In the genomic region with DNA sequence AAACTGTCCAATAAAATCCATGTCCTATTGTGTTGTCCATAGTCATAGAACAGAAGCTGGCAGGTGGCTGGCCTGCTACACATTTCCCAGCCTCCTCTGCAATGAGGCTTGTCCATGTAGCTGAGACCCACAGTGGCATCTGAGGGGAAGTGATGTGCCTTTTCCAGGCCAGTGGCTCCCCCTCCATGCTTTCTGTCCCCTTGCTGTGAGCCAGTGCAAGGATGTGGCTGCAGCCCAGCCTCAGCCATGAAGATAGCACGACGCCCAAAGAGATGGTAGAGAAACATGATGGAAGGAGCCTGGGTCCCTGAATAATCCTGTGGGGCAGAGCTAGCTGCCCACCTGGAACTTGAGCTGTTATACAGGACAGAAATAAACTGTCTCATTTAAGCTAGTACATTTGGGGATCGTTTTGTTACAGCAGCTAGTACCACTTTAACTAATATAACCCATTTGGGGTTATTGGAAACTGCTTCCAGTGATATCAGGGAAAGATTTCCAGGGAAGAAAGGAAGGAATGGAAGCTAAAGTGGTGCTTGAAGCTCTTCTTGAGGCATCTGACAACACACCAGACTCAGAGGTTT, we compare ENCODE assay signal across 1 cellular context.
TF ChIP-seq lines count a peak whose summit lies in the region.

No MANE protein-coding gene starts in this region.

TF ChIP-seq in HepG2, 621 proteins besides CTCF, POLR2A, EP300 and RAD21 (continued from another document):
- TF ChIP-seq, protein P1, sequence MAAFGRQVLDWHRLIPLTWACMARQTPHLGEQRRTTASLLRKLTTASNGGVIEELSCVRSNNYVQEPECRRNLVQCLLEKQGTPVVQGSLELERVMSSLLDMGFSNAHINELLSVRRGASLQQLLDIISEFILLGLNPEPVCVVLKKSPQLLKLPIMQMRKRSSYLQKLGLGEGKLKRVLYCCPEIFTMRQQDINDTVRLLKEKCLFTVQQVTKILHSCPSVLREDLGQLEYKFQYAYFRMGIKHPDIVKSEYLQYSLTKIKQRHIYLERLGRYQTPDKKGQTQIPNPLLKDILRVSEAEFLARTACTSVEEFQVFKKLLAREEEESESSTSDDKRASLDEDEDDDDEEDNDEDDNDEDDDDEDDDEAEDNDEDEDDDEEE (CRISPR knock-in tag; IDR thresholded peaks at IDR 0.05), result 0 out of 2 replicates have a peak, but pooled peaks have one; percentile 67
- TF ChIP-seq, protein P2, sequence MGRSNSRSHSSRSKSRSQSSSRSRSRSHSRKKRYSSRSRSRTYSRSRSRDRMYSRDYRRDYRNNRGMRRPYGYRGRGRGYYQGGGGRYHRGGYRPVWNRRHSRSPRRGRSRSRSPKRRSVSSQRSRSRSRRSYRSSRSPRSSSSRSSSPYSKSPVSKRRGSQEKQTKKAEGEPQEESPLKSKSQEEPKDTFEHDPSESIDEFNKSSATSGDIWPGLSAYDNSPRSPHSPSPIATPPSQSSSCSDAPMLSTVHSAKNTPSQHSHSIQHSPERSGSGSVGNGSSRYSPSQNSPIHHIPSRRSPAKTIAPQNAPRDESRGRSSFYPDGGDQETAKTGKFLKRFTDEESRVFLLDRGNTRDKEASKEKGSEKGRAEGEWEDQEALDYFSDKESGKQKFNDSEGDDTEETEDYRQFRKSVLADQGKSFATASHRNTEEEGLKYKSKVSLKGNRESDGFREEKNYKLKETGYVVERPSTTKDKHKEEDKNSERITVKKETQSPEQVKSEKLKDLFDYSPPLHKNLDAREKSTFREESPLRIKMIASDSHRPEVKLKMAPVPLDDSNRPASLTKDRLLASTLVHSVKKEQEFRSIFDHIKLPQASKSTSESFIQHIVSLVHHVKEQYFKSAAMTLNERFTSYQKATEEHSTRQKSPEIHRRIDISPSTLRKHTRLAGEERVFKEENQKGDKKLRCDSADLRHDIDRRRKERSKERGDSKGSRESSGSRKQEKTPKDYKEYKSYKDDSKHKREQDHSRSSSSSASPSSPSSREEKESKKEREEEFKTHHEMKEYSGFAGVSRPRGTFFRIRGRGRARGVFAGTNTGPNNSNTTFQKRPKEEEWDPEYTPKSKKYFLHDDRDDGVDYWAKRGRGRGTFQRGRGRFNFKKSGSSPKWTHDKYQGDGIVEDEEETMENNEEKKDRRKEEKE (IDR thresholded peaks at IDR 0.05), result no peak
- TF ChIP-seq ELF3 (CRISPR knock-in tag; IDR thresholded peaks at IDR 0.05) (no peak), CHCHD3 (CRISPR knock-in tag; IDR thresholded peaks at IDR 0.05) (0 out of 2 replicates have a peak, but pooled peaks have one; percentile 12), BCL6 (CRISPR knock-in tag; IDR thresholded peaks at IDR 0.05) (no peak), ZNF567 (CRISPR knock-in tag; IDR thresholded peaks at IDR 0.05; ENCODE audit: borderline replicate concordance) (0 out of 2 replicates have a peak, but pooled peaks have one; percentile 61), YY1 (IDR thresholded peaks at IDR 0.05; ENCODE audit: insufficient read depth, insufficient replicate concordance, low read depth, low read length) (no peak), ZKSCAN5 (CRISPR knock-in tag; IDR thresholded peaks at IDR 0.05) (no peak), ZNF3 (CRISPR knock-in tag; IDR thresholded peaks at IDR 0.05) (no peak), ZNF543 (CRISPR knock-in tag; IDR thresholded peaks at IDR 0.05) (no peak), ZNF605 (CRISPR knock-in tag; IDR thresholded peaks at IDR 0.05) (0 out of 2 replicates have a peak, but pooled peaks have one; percentile 8), ZNF460 (CRISPR knock-in tag; IDR thresholded peaks at IDR 0.05; ENCODE audit: borderline replicate concordance) (no peak), ZNF225 (CRISPR knock-in tag; IDR thresholded peaks at IDR 0.05) (peak; percentile 78; the same call in 1 of the 2 replicates), SALL1 (CRISPR knock-in tag; IDR thresholded peaks at IDR 0.05) (no peak)
- TF ChIP-seq, protein P3, sequence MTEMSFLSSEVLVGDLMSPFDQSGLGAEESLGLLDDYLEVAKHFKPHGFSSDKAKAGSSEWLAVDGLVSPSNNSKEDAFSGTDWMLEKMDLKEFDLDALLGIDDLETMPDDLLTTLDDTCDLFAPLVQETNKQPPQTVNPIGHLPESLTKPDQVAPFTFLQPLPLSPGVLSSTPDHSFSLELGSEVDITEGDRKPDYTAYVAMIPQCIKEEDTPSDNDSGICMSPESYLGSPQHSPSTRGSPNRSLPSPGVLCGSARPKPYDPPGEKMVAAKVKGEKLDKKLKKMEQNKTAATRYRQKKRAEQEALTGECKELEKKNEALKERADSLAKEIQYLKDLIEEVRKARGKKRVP (CRISPR knock-in tag; IDR thresholded peaks at IDR 0.05), result peak in 1 of 2 experiments; percentile 33; a peak in 1 of 4 replicates
- TF ChIP-seq, protein P4, sequence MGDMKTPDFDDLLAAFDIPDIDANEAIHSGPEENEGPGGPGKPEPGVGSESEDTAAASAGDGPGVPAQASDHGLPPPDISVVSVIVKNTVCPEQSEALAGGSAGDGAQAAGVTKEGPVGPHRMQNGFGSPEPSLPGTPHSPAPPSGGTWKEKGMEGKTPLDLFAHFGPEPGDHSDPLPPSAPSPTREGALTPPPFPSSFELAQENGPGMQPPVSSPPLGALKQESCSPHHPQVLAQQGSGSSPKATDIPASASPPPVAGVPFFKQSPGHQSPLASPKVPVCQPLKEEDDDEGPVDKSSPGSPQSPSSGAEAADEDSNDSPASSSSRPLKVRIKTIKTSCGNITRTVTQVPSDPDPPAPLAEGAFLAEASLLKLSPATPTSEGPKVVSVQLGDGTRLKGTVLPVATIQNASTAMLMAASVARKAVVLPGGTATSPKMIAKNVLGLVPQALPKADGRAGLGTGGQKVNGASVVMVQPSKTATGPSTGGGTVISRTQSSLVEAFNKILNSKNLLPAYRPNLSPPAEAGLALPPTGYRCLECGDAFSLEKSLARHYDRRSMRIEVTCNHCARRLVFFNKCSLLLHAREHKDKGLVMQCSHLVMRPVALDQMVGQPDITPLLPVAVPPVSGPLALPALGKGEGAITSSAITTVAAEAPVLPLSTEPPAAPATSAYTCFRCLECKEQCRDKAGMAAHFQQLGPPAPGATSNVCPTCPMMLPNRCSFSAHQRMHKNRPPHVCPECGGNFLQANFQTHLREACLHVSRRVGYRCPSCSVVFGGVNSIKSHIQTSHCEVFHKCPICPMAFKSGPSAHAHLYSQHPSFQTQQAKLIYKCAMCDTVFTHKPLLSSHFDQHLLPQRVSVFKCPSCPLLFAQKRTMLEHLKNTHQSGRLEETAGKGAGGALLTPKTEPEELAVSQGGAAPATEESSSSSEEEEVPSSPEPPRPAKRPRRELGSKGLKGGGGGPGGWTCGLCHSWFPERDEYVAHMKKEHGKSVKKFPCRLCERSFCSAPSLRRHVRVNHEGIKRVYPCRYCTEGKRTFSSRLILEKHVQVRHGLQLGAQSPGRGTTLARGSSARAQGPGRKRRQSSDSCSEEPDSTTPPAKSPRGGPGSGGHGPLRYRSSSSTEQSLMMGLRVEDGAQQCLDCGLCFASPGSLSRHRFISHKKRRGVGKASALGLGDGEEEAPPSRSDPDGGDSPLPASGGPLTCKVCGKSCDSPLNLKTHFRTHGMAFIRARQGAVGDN (CRISPR knock-in tag; IDR thresholded peaks at IDR 0.05), result peak; percentile 80
- TF ChIP-seq, protein P5, sequence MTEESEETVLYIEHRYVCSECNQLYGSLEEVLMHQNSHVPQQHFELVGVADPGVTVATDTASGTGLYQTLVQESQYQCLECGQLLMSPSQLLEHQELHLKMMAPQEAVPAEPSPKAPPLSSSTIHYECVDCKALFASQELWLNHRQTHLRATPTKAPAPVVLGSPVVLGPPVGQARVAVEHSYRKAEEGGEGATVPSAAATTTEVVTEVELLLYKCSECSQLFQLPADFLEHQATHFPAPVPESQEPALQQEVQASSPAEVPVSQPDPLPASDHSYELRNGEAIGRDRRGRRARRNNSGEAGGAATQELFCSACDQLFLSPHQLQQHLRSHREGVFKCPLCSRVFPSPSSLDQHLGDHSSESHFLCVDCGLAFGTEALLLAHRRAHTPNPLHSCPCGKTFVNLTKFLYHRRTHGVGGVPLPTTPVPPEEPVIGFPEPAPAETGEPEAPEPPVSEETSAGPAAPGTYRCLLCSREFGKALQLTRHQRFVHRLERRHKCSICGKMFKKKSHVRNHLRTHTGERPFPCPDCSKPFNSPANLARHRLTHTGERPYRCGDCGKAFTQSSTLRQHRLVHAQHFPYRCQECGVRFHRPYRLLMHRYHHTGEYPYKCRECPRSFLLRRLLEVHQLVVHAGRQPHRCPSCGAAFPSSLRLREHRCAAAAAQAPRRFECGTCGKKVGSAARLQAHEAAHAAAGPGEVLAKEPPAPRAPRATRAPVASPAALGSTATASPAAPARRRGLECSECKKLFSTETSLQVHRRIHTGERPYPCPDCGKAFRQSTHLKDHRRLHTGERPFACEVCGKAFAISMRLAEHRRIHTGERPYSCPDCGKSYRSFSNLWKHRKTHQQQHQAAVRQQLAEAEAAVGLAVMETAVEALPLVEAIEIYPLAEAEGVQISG (CRISPR knock-in tag; IDR thresholded peaks at IDR 0.05), result no peak
- TF ChIP-seq, protein P6, sequence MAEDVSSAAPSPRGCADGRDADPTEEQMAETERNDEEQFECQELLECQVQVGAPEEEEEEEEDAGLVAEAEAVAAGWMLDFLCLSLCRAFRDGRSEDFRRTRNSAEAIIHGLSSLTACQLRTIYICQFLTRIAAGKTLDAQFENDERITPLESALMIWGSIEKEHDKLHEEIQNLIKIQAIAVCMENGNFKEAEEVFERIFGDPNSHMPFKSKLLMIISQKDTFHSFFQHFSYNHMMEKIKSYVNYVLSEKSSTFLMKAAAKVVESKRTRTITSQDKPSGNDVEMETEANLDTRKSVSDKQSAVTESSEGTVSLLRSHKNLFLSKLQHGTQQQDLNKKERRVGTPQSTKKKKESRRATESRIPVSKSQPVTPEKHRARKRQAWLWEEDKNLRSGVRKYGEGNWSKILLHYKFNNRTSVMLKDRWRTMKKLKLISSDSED (CRISPR knock-in tag; IDR thresholded peaks at IDR 0.05), result no peak
- TF ChIP-seq, protein P7, sequence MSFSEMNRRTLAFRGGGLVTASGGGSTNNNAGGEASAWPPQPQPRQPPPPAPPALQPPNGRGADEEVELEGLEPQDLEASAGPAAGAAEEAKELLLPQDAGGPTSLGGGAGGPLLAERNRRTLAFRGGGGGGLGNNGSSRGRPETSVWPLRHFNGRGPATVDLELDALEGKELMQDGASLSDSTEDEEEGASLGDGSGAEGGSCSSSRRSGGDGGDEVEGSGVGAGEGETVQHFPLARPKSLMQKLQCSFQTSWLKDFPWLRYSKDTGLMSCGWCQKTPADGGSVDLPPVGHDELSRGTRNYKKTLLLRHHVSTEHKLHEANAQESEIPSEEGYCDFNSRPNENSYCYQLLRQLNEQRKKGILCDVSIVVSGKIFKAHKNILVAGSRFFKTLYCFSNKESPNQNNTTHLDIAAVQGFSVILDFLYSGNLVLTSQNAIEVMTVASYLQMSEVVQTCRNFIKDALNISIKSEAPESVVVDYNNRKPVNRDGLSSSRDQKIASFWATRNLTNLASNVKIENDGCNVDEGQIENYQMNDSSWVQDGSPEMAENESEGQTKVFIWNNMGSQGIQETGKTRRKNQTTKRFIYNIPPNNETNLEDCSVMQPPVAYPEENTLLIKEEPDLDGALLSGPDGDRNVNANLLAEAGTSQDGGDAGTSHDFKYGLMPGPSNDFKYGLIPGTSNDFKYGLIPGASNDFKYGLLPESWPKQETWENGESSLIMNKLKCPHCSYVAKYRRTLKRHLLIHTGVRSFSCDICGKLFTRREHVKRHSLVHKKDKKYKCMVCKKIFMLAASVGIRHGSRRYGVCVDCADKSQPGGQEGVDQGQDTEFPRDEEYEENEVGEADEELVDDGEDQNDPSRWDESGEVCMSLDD (CRISPR knock-in tag; IDR thresholded peaks at IDR 0.05; ENCODE audit: borderline replicate concordance), result no peak
